1 cellular context compared by ENCODE assay signal in genomic region chr3:48897401-48898376, GRCh38.
TF ChIP-seq lines count a peak whose summit lies in the region.

No MANE protein-coding gene starts in this region.

TF ChIP-seq in HepG2, 621 proteins besides CTCF, POLR2A, EP300 and RAD21 (continued from another document and continues in another):
- TF ChIP-seq REXO4 (CRISPR knock-in tag; IDR thresholded peaks at IDR 0.05; ENCODE audit: borderline replicate concordance) (no peak), HNRNPUL1 (IDR thresholded peaks at IDR 0.05; ENCODE audit: low read depth, low read length) (no peak), DBP (CRISPR knock-in tag; IDR thresholded peaks at IDR 0.05; ENCODE audit: not compliant biosample characterization) (no peak), MTA3 (CRISPR knock-in tag; IDR thresholded peaks at IDR 0.05) (no peak), ARID4A (CRISPR knock-in tag; IDR thresholded peaks at IDR 0.05; ENCODE audit: borderline replicate concordance) (peak; percentile 25; the same call in 1 of the 2 replicates), SIX4 (CRISPR knock-in tag; IDR thresholded peaks at IDR 0.05) (0 out of 2 replicates have a peak, but pooled peaks have one; percentile 31), KLF13 (CRISPR knock-in tag; IDR thresholded peaks at IDR 0.05) (no peak), PCBP2 (optimal IDR thresholded peaks at IDR 0.05; ENCODE audit: low read depth, low read length, poor library complexity, severe bottlenecking) (no peak), CENPT (CRISPR knock-in tag; IDR thresholded peaks at IDR 0.05; ENCODE audit: low read depth) (no peak), ZNF143 (CRISPR knock-in tag; IDR thresholded peaks at IDR 0.05) (no peak), RARG (CRISPR knock-in tag; IDR thresholded peaks at IDR 0.05; ENCODE audit: low read depth) (no peak), SMAD3 (CRISPR knock-in tag; IDR thresholded peaks at IDR 0.05) (no peak), ZNF317 (CRISPR knock-in tag; IDR thresholded peaks at IDR 0.05) (no peak), SMAD9 (CRISPR knock-in tag; IDR thresholded peaks at IDR 0.05) (no peak), ZNF275 (CRISPR knock-in tag; IDR thresholded peaks at IDR 0.05; ENCODE audit: borderline replicate concordance) (no peak), KMT2A (CRISPR knock-in tag; IDR thresholded peaks at IDR 0.05) (no peak), NCOR1 (IDR thresholded peaks at IDR 0.05; ENCODE audit: borderline replicate concordance, low read length) (peak; percentile 73; the same call in 1 of the 2 replicates), ZNF549 (CRISPR knock-in tag; IDR thresholded peaks at IDR 0.05) (no peak), MLLT10 (CRISPR knock-in tag; IDR thresholded peaks at IDR 0.05) (no peak), HNRNPL (IDR thresholded peaks at IDR 0.05; ENCODE audit: low read depth, low read length) (no peak), RARA (CRISPR knock-in tag; IDR thresholded peaks at IDR 0.05) (peak; percentile 80), MYC (CRISPR knock-in tag; IDR thresholded peaks at IDR 0.05; ENCODE audit: borderline replicate concordance) (peak; percentile 48; the same call in 1 of the 2 replicates), ISX (CRISPR knock-in tag; conservative IDR thresholded peaks at IDR 0.05) (no peak), RXRB (CRISPR knock-in tag; IDR thresholded peaks at IDR 0.05; ENCODE audit: borderline replicate concordance) (peak; percentile 90), KLF6 (CRISPR knock-in tag; IDR thresholded peaks at IDR 0.05) (0 out of 2 replicates have a peak, but pooled peaks have one; percentile 46), ZNF337 (CRISPR knock-in tag; IDR thresholded peaks at IDR 0.05; ENCODE audit: borderline replicate concordance, low read depth) (no peak), GPBP1L1 (CRISPR knock-in tag; IDR thresholded peaks at IDR 0.05) (no peak), ZNF644 (CRISPR knock-in tag; IDR thresholded peaks at IDR 0.05; ENCODE audit: low read depth) (peak; percentile 49), ZKSCAN5 (CRISPR knock-in tag; IDR thresholded peaks at IDR 0.05) (no peak), HDAC2 (CRISPR knock-in tag; IDR thresholded peaks at IDR 0.05) (peak; percentile 69), RFX1 (IDR thresholded peaks at IDR 0.05) (no peak), ZNF782 (CRISPR knock-in tag; IDR thresholded peaks at IDR 0.05; ENCODE audit: borderline replicate concordance) (no peak), ZFP91 (CRISPR knock-in tag; IDR thresholded peaks at IDR 0.05; ENCODE audit: borderline replicate concordance) (no peak; the same call in none of the 2 replicates), USF2 (IDR thresholded peaks at IDR 0.05; ENCODE audit: low read depth, low read length) (no peak), USF2 (CRISPR knock-in tag; IDR thresholded peaks at IDR 0.05; ENCODE audit: borderline replicate concordance) (no peak), E2F1 (CRISPR knock-in tag; IDR thresholded peaks at IDR 0.05) (no peak), ATF4 (CRISPR knock-in tag; IDR thresholded peaks at IDR 0.05) (no peak), ELK4 (CRISPR knock-in tag; IDR thresholded peaks at IDR 0.05; ENCODE audit: borderline replicate concordance) (no peak), NR2F1 (CRISPR knock-in tag; IDR thresholded peaks at IDR 0.05) (peak in 1 of 2 experiments; percentile 24; a peak in 1 of 4 replicates), ELF1 (CRISPR knock-in tag; IDR thresholded peaks at IDR 0.05) (no peak), PRDM4 (CRISPR knock-in tag; IDR thresholded peaks at IDR 0.05; ENCODE audit: borderline replicate concordance) (no peak), PITX1 (CRISPR knock-in tag; IDR thresholded peaks at IDR 0.05) (no peak), JUNB (CRISPR knock-in tag; IDR thresholded peaks at IDR 0.05; ENCODE audit: borderline replicate concordance) (no peak), IRF1 (CRISPR knock-in tag; IDR thresholded peaks at IDR 0.05; ENCODE audit: low read depth) (no peak), PAX8 (CRISPR knock-in tag; IDR thresholded peaks at IDR 0.05; ENCODE audit: borderline replicate concordance) (no peak), HOXA3 (CRISPR knock-in tag; IDR thresholded peaks at IDR 0.05) (peak; percentile 58), NFKB2 (CRISPR knock-in tag; IDR thresholded peaks at IDR 0.05; ENCODE audit: borderline replicate concordance) (no peak)
